ENCODE assay signal across 8 cellular contexts in the genomic region with DNA sequence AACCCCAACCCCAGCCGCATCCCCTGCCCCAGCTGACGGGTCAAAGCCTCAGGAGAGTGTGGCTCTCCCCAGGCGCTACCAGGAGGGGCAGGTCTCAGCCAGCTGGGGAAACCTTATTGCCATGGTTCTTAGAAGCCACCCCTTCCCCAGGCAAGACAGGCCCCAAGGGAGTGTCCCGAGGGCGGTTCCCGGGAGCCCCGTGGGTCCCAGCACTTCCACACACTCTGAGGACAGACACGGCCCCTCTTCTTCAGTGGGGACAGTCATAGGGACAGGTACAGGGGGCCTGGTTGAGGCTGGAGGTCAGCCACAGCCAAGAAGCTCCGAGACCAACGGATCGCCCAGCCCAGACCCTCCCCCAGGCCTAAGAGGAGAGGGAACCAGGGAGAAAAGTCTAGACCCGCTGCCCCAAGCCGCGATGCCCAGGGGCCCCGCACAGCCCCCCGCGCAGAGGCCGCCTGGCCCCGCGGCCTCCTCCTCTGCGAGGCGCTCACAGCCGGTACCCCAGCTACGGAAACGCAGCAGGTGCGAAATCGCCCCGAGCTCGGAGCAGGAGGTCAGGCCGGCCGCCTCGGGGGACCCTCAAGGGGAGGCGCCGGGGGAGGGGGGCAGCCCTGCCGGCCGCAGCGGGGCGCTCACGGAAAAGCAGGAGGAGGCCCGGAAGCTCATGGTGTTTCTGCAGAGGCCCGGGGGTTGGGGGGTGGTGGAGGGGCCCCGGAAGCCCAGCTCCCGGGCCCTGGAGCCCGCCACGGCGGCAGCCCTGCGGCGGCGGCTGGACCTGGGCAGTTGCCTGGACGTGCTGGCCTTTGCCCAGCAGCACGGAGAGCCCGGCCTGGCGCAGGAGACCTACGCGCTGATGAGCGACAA. TPM values are rescaled to one million over a fixed set of nuclear protein-coding genes. Genes with fewer than 3 reads are reported as not detected.
DNase-seq lines count a peak whose midpoint lies in the region; ATAC-seq and TF ChIP-seq lines count a peak whose summit lies in the region.

No MANE protein-coding gene starts in this region.

- no peak for TF ChIP-seq POLR2A in body of pancreas (IDR thresholded peaks at IDR 0.05)

- no peaks in the 10 kb centered on the region for H3K36me3 ChIP-seq in DND-41 (ENCODE audit: insufficient read depth, low read length)
- no peaks in the 10 kb centered on the region for H3K36me3 ChIP-seq in body of pancreas (replicated peaks in 1 of 2; ENCODE audit: insufficient read depth in 1 of 2, low read depth in 2 of 2)
- H3K36me3 ChIP-seq in psoas muscle (ENCODE audit: insufficient read depth in 1 of 2, low read depth in 1 of 2) = no peaks in the 10 kb centered on the region

- intact Hi-C loops in body of pancreas (cut with DNase I) (no loop called here), psoas muscle (cut with DNase I) (no loop called here)

- no peak for ATAC-seq in DND-41 (ENCODE audit: insufficient read depth, low read depth)
- peak; percentile 47 for ATAC-seq in body of pancreas
- ATAC-seq in psoas muscle = peak; percentile 11 to 49 (median 29)
- ATAC-seq in HG03457 (IDR thresholded peaks at IDR 0.05; ENCODE audit: unreplicated experiment) = no peak

- H3K4me2 ChIP-seq in DND-41 (ENCODE audit: insufficient read depth, low read length) = no peak overlapping the region

- H3K79me2 ChIP-seq in DND-41 (ENCODE audit: insufficient read depth, low read length) = no peaks in the 10 kb centered on the region

- peak; percentile 16 for DNase-seq in DND-41
- DNase-seq in T-helper 1 cell = peak in 3 of 5 donors; percentile 57 to 61 (median 58)
- DNase-seq in body of pancreas = peak in 3 of 4 donors; percentile 39 to 49 (median 45)
- DNase-seq in psoas muscle = peak in 1 of 2 donors; percentile 59
- DNase-seq in dedifferentiated amniotic fluid mesenchymal stem cell (ENCODE audit: extremely low spot score) = no peak
- DNase-seq in putamen (ENCODE audit: low spot score) = no peak
- DNase-seq in KBM-7 = no peak

- peaks cover 7% of the 10 kb centered on the region for H4K20me1 ChIP-seq in DND-41 (ENCODE audit: insufficient read depth, low read length)

- no peak overlapping the region for H3K4me3 ChIP-seq in DND-41 (ENCODE audit: low read depth in 1 of 2, low read length in 2 of 2)
- no peak overlapping the region for H3K4me3 ChIP-seq in body of pancreas
- peak overlapping the region; percentile 30 for H3K4me3 ChIP-seq in psoas muscle

- H3K9me3 ChIP-seq in DND-41 (ENCODE audit: insufficient read depth, low read length, severe bottlenecking) (no peaks in the 10 kb centered on the region), body of pancreas (no peaks in the 10 kb centered on the region), psoas muscle (no peaks in the 10 kb centered on the region)

- H3K27ac ChIP-seq in DND-41 (ENCODE audit: low read length) (no peak overlapping the region), body of pancreas (no peak overlapping the region), psoas muscle (no peak overlapping the region)

- 0 to 21% methylated on average over 7 to 34 of the region's 56 CpGs for WGBS in body of pancreas, 2 donors
- 5 to 11% (median 7%) methylated on average over 29 to 56 of the region's 56 CpGs for WGBS in psoas muscle, 3 donors

- no peak overlapping the region for H3K9ac ChIP-seq in DND-41 (ENCODE audit: low read depth, low read length)

- no peak for TF ChIP-seq CTCF in DND-41 (IDR thresholded peaks at IDR 0.05; ENCODE audit: borderline replicate concordance, extremely low read depth, low read length, poor library complexity, severe bottlenecking)
- TF ChIP-seq CTCF in body of pancreas (IDR thresholded peaks at IDR 0.05) = no peak
- TF ChIP-seq CTCF in psoas muscle (IDR thresholded peaks at IDR 0.05) = no peak

- H2AFZ ChIP-seq in DND-41 (ENCODE audit: low read depth, low read length) = no peak overlapping the region

- in situ Hi-C loops in KBM-7 (cut with MboI; ENCODE audit: low pct_unique_long_range_greater_than_20kb, low sequenced_read_pairs) = no loop called here

- H3K27me3 ChIP-seq in DND-41 (ENCODE audit: insufficient read depth, low read length, poor library complexity) (peaks cover 13% of the 10 kb centered on the region), body of pancreas (peaks cover 0 to 23% of the 10 kb centered on the region in 2 donors), psoas muscle (ENCODE audit: insufficient read depth in 3 of 3, low read length in 2 of 3) (peaks cover 0 to 67% (median 32%) of the 10 kb centered on the region in 3 donors)

- H3K4me1 ChIP-seq in DND-41 (ENCODE audit: insufficient read depth, low read length) (peaks cover 21% of the 10 kb centered on the region), body of pancreas (peaks cover 22% of the 10 kb centered on the region), psoas muscle (no peaks in the 10 kb centered on the region)

RNA-seq across cellular contexts. Expression of a gene that starts 2.6 kb away (rescaled TPM):
- not detected for total RNA-seq in body of pancreas
- total RNA-seq in psoas muscle = under 1 TPM in 1 of 4 donors, not detected in 3; 0.11 TPM
- under 1 TPM in 2 of 3 donors, not detected in 1; 0.01 TPM for polyA plus RNA-seq in psoas muscle

RNA-seq across cellular contexts. Expression of a gene that starts 14.4 kb away (rescaled TPM):
- total RNA-seq in body of pancreas (not detected), psoas muscle (not detected)
- polyA plus RNA-seq in psoas muscle = not detected

RNA-seq across cellular contexts. Expression of a gene that starts 18.5 kb away (rescaled TPM):
- total RNA-seq in body of pancreas = 10 to 100 TPM; 29.8 to 65.3 TPM
- 10 to 100 TPM in 3 of 4 donors, 1 to 10 TPM in 1; 7.1 to 18.8 (median 13.3) TPM for total RNA-seq in psoas muscle
- polyA plus RNA-seq in psoas muscle = 10 to 100 TPM in 1 of 3 donors, 1 to 10 TPM in 2; 5.0 to 26.0 (median 7.0) TPM

RNA-seq across cellular contexts. Expression of a gene that starts 22.9 kb away (rescaled TPM):
- total RNA-seq in body of pancreas = 1 to 10 TPM in 1 of 2 donors, not detected in 1; 1.6 TPM
- under 1 TPM in 1 of 4 donors, not detected in 3; 0.97 TPM for total RNA-seq in psoas muscle
- polyA plus RNA-seq in psoas muscle = under 1 TPM in 2 of 3 donors, not detected in 1; 0.99 to 1.00 TPM

RNA-seq across cellular contexts. Expression of a gene that starts 29.9 kb away (rescaled TPM):
- total RNA-seq in body of pancreas (10 to 100 TPM in 1 of 2 donors, 1 to 10 TPM in 1; 8.3 to 34.9 TPM), psoas muscle (100 to 1,000 TPM in 3 of 4 donors, 10 to 100 TPM in 1; 75.8 to 144 (median 139) TPM)
- polyA plus RNA-seq in psoas muscle = 10 to 100 TPM; 57.4 to 87.6 (median 70.8) TPM

Comparison
In these comparisons a context has a peak if more than half of its experiments do, and no peak if none do; other contexts are left out.
1. ATAC-seq: peak in body of pancreas (single experiment) and psoas muscle (4 of 4); none in DND-41 (single experiment) and HG03457 (single experiment).
2. DNase-seq: peak in DND-41 (single experiment), T-helper 1 cell (3 of 5) and body of pancreas (3 of 4); none in dedifferentiated amniotic fluid mesenchymal stem cell (single experiment), putamen (single experiment) and KBM-7 (single experiment).